ENCODE assay signal across 13 cellular contexts in genomic region chr20:20480689-20481088, GRCh38.
DNase-seq lines count a peak whose midpoint lies in the region; ATAC-seq, FAIRE-seq and TF ChIP-seq lines count a peak whose summit lies in the region.
"Had no signal": no experiment of that assay in that cellular context is flagged by ENCODE, and none has a peak within 500 bp of the region (broad histone marks: within the 10 kb centered on the region; RNA-seq: fewer than 3 reads in every experiment).

No MANE protein-coding gene starts in this region.

- no peaks in the 10 kb centered on the region for H3K9me3 Mint-ChIP-seq in HFFc6

- TF ChIP-seq EP300 in suprapubic skin (IDR thresholded peaks at IDR 0.05), result no peak

- peak; percentile 79 for ATAC-seq in left lung
- no peak for ATAC-seq in HG02759 (IDR thresholded peaks at IDR 0.05; ENCODE audit: unreplicated experiment)
- ATAC-seq: HepG2 had no signal

- FAIRE-seq in GM19239 (lab: Jason Lieb, UNC), result no peak
- FAIRE-seq: HepG2 had no signal

- intact Hi-C loops in left lung (cut with DNase I), result no loop called here

- no peak for TF ChIP-seq POLR2A in suprapubic skin (IDR thresholded peaks at IDR 0.05)

- H3K36me3 ChIP-seq in left lung (peaks cover 0 to 50% of the 10 kb centered on the region in 2 donors), suprapubic skin (no peaks in the 10 kb centered on the region)
- H3K36me3 ChIP-seq: adrenal gland had no signal

- 100% methylated on average over 2 of the region's 2 CpGs for WGBS in suprapubic skin

- H3K36me3 Mint-ChIP-seq in HFFc6 (ENCODE audit: low read depth), result no peaks in the 10 kb centered on the region

- no peaks in the 10 kb centered on the region for H3K27me3 ChIP-seq in left lung
- H3K27me3 ChIP-seq in suprapubic skin, result no peaks in the 10 kb centered on the region
- H3K27me3 ChIP-seq: adrenal gland, esophagus squamous epithelium had no signal

- H3K4me1 ChIP-seq in left lung (peaks cover 0 to 4% of the 10 kb centered on the region in 2 donors), suprapubic skin (no peaks in the 10 kb centered on the region)
- H3K4me1 ChIP-seq: adrenal gland had no signal

- DNase-seq in AG08396 (ENCODE audit: low spot score), result peak; percentile 59
- peak; percentile 67 for DNase-seq in HFFc6
- peak; percentile 87 for DNase-seq in amniotic epithelial cell (ENCODE audit: low read depth)
- no peak for DNase-seq in left lung
- DNase-seq in GM19239 (ENCODE audit: insufficient read length, low spot score), result no peak
- no peak for DNase-seq in suprapubic skin (ENCODE audit: low spot score in 2 of 2)
- DNase-seq in globus pallidus (ENCODE audit: low spot score), result no peak
- DNase-seq: esophagus squamous epithelium, posterior cingulate gyrus, Right ventricle myocardium superior had no signal

- H3K27ac Mint-ChIP-seq in HFFc6, result peak overlapping the region; percentile 76

- no peak overlapping the region for H3K27ac ChIP-seq in left lung
- no peak overlapping the region for H3K27ac ChIP-seq in suprapubic skin
- H3K27ac ChIP-seq: esophagus squamous epithelium had no signal

- no peaks in the 10 kb centered on the region for H3K9me3 ChIP-seq in left lung
- H3K9me3 ChIP-seq in suprapubic skin, result no peaks in the 10 kb centered on the region
- H3K9me3 ChIP-seq: adrenal gland, esophagus squamous epithelium had no signal

- H3K4me3 ChIP-seq in left lung, result no peak overlapping the region
- no peak overlapping the region for H3K4me3 ChIP-seq in suprapubic skin
- H3K4me3 ChIP-seq: adrenal gland, esophagus squamous epithelium had no signal

- no peaks in the 10 kb centered on the region; the same call in 1 of the 2 replicates for H3K27me3 Mint-ChIP-seq in HFFc6 (ENCODE audit: insufficient read depth)

- no peak overlapping the region for H3K4me3 Mint-ChIP-seq in HFFc6

- peaks cover 13% of the 10 kb centered on the region for H3K4me1 Mint-ChIP-seq in HFFc6 (ENCODE audit: low read depth)

- no peak for TF ChIP-seq CTCF in HFFc6 (IDR thresholded peaks at IDR 0.05)
- TF ChIP-seq CTCF in left lung (IDR thresholded peaks at IDR 0.05), result no peak
- TF ChIP-seq CTCF in suprapubic skin (IDR thresholded peaks at IDR 0.05), result no peak

Comparison
In these comparisons a context has a peak if more than half of its experiments do, and no peak if none do; other contexts are left out.
1. DNase-seq: peak in AG08396 (single experiment), HFFc6 (single experiment) and amniotic epithelial cell (single experiment); none in left lung (0 of 2), GM19239 (single experiment), suprapubic skin (0 of 2) and globus pallidus (single experiment).